Comparison of ENCODE assay signal across 11 cellular contexts in genomic region chr17:57948169-57948554, GRCh38. TPM values are rescaled to one million over a fixed set of nuclear protein-coding genes. Genes with fewer than 3 reads are reported as not detected.
DNase-seq lines count a peak whose midpoint lies in the region; ATAC-seq and TF ChIP-seq lines count a peak whose summit lies in the region.
"Had no signal": no experiment of that assay in that cellular context is flagged by ENCODE, and none has a peak within 500 bp of the region (broad histone marks: within the 10 kb centered on the region; RNA-seq: fewer than 3 reads in every experiment).

No MANE protein-coding gene starts in this region.

- no peaks in the 10 kb centered on the region for H3K36me3 ChIP-seq in HUES48 (ENCODE audit: control insufficient read depth, insufficient read depth, low read length)
- no peaks in the 10 kb centered on the region for H3K36me3 ChIP-seq in breast epithelium
- H3K36me3 ChIP-seq in mesendoderm (ENCODE audit: control insufficient read depth, insufficient read depth, low read length): no peaks in the 10 kb centered on the region

- peak overlapping the region; percentile 86 for H3K18ac ChIP-seq in mesendoderm (ENCODE audit: low read length)

- TF ChIP-seq CTCF in breast epithelium (IDR thresholded peaks at IDR 0.05): no peak

- peak overlapping the region; percentile 75 for H2BK120ac ChIP-seq in mesendoderm (ENCODE audit: low read depth, low read length)

- peaks cover 6% of the 10 kb centered on the region for H3K79me1 ChIP-seq in mesendoderm (ENCODE audit: low read length)

- no peak overlapping the region for H4K8ac ChIP-seq in mesendoderm (ENCODE audit: low read depth, low read length)

- H3K4me1 ChIP-seq in HUES48 (ENCODE audit: control insufficient read depth, insufficient read depth, low read length) (peaks cover 36% of the 10 kb centered on the region), breast epithelium (peaks cover 15 to 20% of the 10 kb centered on the region in 2 donors), mesendoderm (ENCODE audit: control insufficient read depth, low read depth, low read length) (peaks cover 22% of the 10 kb centered on the region)

- no peak overlapping the region for H3K4me2 ChIP-seq in mesendoderm (ENCODE audit: low read length)

- H3K9ac ChIP-seq in HUES48 (ENCODE audit: low read depth, low read length): no peak overlapping the region
- no peak overlapping the region for H3K9ac ChIP-seq in mesendoderm (ENCODE audit: low read length)

- H3K9me3 ChIP-seq in HUES48 (ENCODE audit: control insufficient read depth, insufficient read depth, low read length) (no peaks in the 10 kb centered on the region), breast epithelium (no peaks in the 10 kb centered on the region)

- H2AK5ac ChIP-seq in mesendoderm (ENCODE audit: low read length): no peak overlapping the region

- ATAC-seq in HG03439 (IDR thresholded peaks at IDR 0.05; ENCODE audit: unreplicated experiment): no peak

- no peak for DNase-seq in breast epithelium (ENCODE audit: low spot score in 2 of 2)
- DNase-seq in mesendoderm: no peak
- no peak for DNase-seq in T1000 (lab: John Stamatoyannopoulos, UW)
- DNase-seq in effector CD8-positive, alpha-beta T cell (lab: John Stamatoyannopoulos, UW): no peak
- DNase-seq in AG20443 (ENCODE audit: low spot score): no peak
- DNase-seq: DMS79 treated with DMSO at 0.1 percent for 48 hours, NCI-H526 treated with DMSO at 0.1 percent for 48 hours, nephron progenitor cell had no signal

- no peak overlapping the region for H3K4me3 ChIP-seq in HUES48 (ENCODE audit: low read depth, low read length)
- H3K4me3 ChIP-seq in breast epithelium: peak overlapping the region in 1 of 3 donors; percentile 19
- H3K4me3 ChIP-seq in mesendoderm (ENCODE audit: low read length): no peak overlapping the region

- no peak overlapping the region for H2BK15ac ChIP-seq in mesendoderm (replicated peaks; ENCODE audit: low read depth)

- H3K56ac ChIP-seq in mesendoderm (ENCODE audit: low read length): peak overlapping the region; percentile 11

- H3K79me2 ChIP-seq in mesendoderm (ENCODE audit: control insufficient read depth, insufficient read depth, low read length): peaks cover 9% of the 10 kb centered on the region

- no peak overlapping the region for H3K23ac ChIP-seq in mesendoderm (ENCODE audit: low read length)

- peak overlapping the region; percentile 85 for H3K4ac ChIP-seq in mesendoderm (ENCODE audit: low read depth, low read length)

- H3K27me3 ChIP-seq in HUES48 (ENCODE audit: control insufficient read depth, insufficient read depth, low read length) (peaks cover 4% of the 10 kb centered on the region; the same call in 1 of the 2 replicates), breast epithelium (no peaks in the 10 kb centered on the region), mesendoderm (ENCODE audit: insufficient read depth, low read length, poor library complexity) (no peaks in the 10 kb centered on the region)

- H3K27ac ChIP-seq in HUES48 (ENCODE audit: low read depth, low read length) (peak overlapping the region; percentile 90), breast epithelium (peak overlapping the region; percentile 89 to 92), mesendoderm (ENCODE audit: low read depth, low read length) (peak overlapping the region; percentile 64), temporal lobe (ENCODE audit: low read depth, low read length) (peak overlapping the region; percentile 88)

- H4K5ac ChIP-seq in mesendoderm (ENCODE audit: low read length): no peak overlapping the region

- intact Hi-C loops in breast epithelium (cut with DNase I; ENCODE audit: low total_unique reads): no loop called here

- no peak for TF ChIP-seq POLR2A in breast epithelium (IDR thresholded peaks at IDR 0.05)

- no peak overlapping the region for H2BK5ac ChIP-seq in mesendoderm (ENCODE audit: low read length)

- no CpG with 5 or more reads among the region's 5 CpGs for WGBS in mesendoderm (ENCODE audit: extremely low coverage, insufficient coverage, low lambda C conversion rate)

RNA-seq across cellular contexts. Expression of gene CUEDC1, which starts 7.0 kb away (rescaled TPM):
- total RNA-seq in breast epithelium (10 to 100 TPM; 13.0 to 18.0 (median 14.5) TPM), temporal lobe (9.1 TPM)
- 7.0 TPM for polyA plus RNA-seq in mesendoderm (2013, experiment 1 of 2)
- 7.6 TPM for polyA plus RNA-seq in mesendoderm (2013, experiment 2 of 2)

RNA-seq across cellular contexts. Expression of gene VEZF1, which starts 39.9 kb away (rescaled TPM):
- total RNA-seq in breast epithelium (10 to 100 TPM; 55.5 to 76.5 (median 66.9) TPM), temporal lobe (55.6 TPM)
- polyA plus RNA-seq in mesendoderm (2013, experiment 1 of 2): 43.9 TPM
- 44.0 TPM for polyA plus RNA-seq in mesendoderm (2013, experiment 2 of 2)

RNA-seq across cellular contexts. Expression of gene SRSF1, which starts 58.9 kb away (rescaled TPM):
- total RNA-seq in breast epithelium (100 to 1,000 TPM; 176 to 202 (median 185) TPM), temporal lobe (217 TPM)
- 461 TPM for polyA plus RNA-seq in mesendoderm (2013, experiment 1 of 2)
- 462 TPM for polyA plus RNA-seq in mesendoderm (2013, experiment 2 of 2)
